8 cellular contexts compared by ENCODE assay signal in the genomic region with DNA sequence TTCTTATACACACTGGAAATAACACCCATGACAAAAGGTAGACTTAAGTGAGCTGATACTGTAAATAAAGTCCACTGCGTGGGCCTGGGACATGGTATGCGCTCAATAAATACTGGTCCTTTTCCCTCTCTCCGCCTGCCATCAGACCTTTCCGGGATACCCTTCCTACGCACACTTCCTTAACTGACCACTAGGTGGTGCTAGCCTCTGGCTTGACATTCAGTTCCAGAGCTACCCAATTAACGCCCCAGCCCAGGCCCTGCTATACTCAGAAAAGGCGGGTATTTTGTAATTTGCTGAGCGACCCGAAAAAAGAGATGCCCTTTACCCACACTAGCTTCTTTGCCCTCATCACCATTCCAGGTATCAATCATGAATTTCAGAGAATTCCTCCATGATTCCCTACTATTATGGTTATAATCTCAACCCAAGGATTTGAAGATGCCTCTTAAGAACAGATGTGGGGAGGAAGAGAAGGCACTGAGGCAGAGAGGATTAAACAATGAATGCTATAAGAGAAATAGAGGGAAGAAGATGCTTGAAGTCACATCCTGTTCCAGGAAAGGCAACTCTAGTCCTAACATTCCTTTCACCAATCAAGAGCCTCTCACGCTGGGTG. TPM values are rescaled to one million over a fixed set of nuclear protein-coding genes. Genes with fewer than 3 reads are reported as not detected.
DNase-seq lines count a peak whose midpoint lies in the region; ATAC-seq and TF ChIP-seq lines count a peak whose summit lies in the region.

No MANE protein-coding gene starts in this region.

- peaks cover 11% of the 10 kb centered on the region for H3K4me1 ChIP-seq in CD8-positive, alpha-beta memory T cell (ENCODE audit: insufficient read depth, low read length)

- POLR2A ChIA-PET in CD8-positive, alpha-beta memory T cell (lab: Charles Lee): interaction anchor here (0.9 kb wide), 1 partner anchor 12 kb away, joined by 3 read pairs; no protein-coding TSS in a partner anchor

- no peaks in the 10 kb centered on the region for H3K9me3 Mint-ChIP-seq in CD8-positive, alpha-beta memory T cell
- H3K9me3 Mint-ChIP-seq in memory B cell: peaks cover 3% of the 10 kb centered on the region

- no peaks in the 10 kb centered on the region for H3K36me3 ChIP-seq in CD8-positive, alpha-beta memory T cell (ENCODE audit: insufficient read depth, low read length)

- H3K4me3 Mint-ChIP-seq in CD8-positive, alpha-beta memory T cell: peak overlapping the region in 2 of 7 donors; percentile 6 to 7
- no peak overlapping the region for H3K4me3 Mint-ChIP-seq in memory B cell

- DNase-seq in CD8-positive, alpha-beta memory T cell: peak; percentile 64 to 84 (median 70)
- DNase-seq in NCI-H748 (lab: John Stamatoyannopoulos, UW; ENCODE audit: unreplicated experiment): peak; percentile 78
- peak; percentile 70 to 72 for DNase-seq in activated CD4-positive, alpha-beta T cell treated with anti-CD3 and anti-CD28 coated beads, Interleukin-2, amount 50 U/mL, for 4 hours
- DNase-seq in dorsolateral prefrontal cortex: peak in 7 of 10 donors; percentile 59 to 86 (median 76)
- DNase-seq in memory B cell (ENCODE audit: low spot score in 2 of 2): peak; percentile 77 to 78
- peak; percentile 46 to 53 for DNase-seq in stimulated activated CD8-positive, alpha-beta memory T cell treated with anti-CD3 and anti-CD28 coated beads, Interleukin-15, amount 100 ng/mL, for 48 hours (ENCODE audit: low read depth in 2 of 2)

- peak overlapping the region in 1 of 8 donors; percentile 0 for H3K27ac Mint-ChIP-seq in CD8-positive, alpha-beta memory T cell
- no peak overlapping the region for H3K27ac Mint-ChIP-seq in memory B cell

- ATAC-seq in HG02678 (IDR thresholded peaks at IDR 0.05; ENCODE audit: unreplicated experiment) (peak; percentile 48), memory B cell (ENCODE audit: low read depth) (peak; percentile 71), GM18861 (IDR thresholded peaks at IDR 0.05; ENCODE audit: unreplicated experiment) (no peak)

- no peaks in the 10 kb centered on the region for H3K9me3 ChIP-seq in CD8-positive, alpha-beta memory T cell (ENCODE audit: low read length)

- peaks cover 5 to 11% (median 6%) of the 10 kb centered on the region in 3 donors for H3K4me1 Mint-ChIP-seq in CD8-positive, alpha-beta memory T cell
- H3K4me1 Mint-ChIP-seq in memory B cell: peaks cover 5% of the 10 kb centered on the region

- intact Hi-C loops in dorsolateral prefrontal cortex (cut with DNase I): loop anchor here (2.0 kb wide), 3 partner anchors 50 to 118 kb away; no protein-coding TSS in a partner anchor

- no peak overlapping the region for H3K27ac ChIP-seq in CD8-positive, alpha-beta memory T cell (ENCODE audit: low read depth, low read length)
- H3K27ac ChIP-seq in dorsolateral prefrontal cortex: peak overlapping the region in 1 of 59 donors; percentile 44

- peaks cover 0 to 9% of the 10 kb centered on the region in 2 donors for H3K27me3 Mint-ChIP-seq in CD8-positive, alpha-beta memory T cell
- peaks cover 2% of the 10 kb centered on the region for H3K27me3 Mint-ChIP-seq in memory B cell

- no peak overlapping the region for H3K4me3 ChIP-seq in CD8-positive, alpha-beta memory T cell (ENCODE audit: low read length)
- H3K4me3 ChIP-seq in dorsolateral prefrontal cortex: no peak overlapping the region

- peaks cover 0 to 1% (median 0%) of the 10 kb centered on the region in 3 donors for H3K36me3 Mint-ChIP-seq in CD8-positive, alpha-beta memory T cell
- peaks cover 2% of the 10 kb centered on the region for H3K36me3 Mint-ChIP-seq in memory B cell

- H3K27me3 ChIP-seq in CD8-positive, alpha-beta memory T cell (ENCODE audit: insufficient read depth, low read length, poor library complexity, severe bottlenecking): no peaks in the 10 kb centered on the region
- H3K27me3 ChIP-seq in dorsolateral prefrontal cortex: no peaks in the 10 kb centered on the region

- CTCF ChIA-PET in CD8-positive, alpha-beta memory T cell (lab: Charles Lee): interaction anchor here (0.5 to 11.6 kb wide), 21 partner anchors 8 to 122 kb away, joined by 3 to 173 read pairs (median 4); a partner anchor contains a TSS

- TF ChIP-seq CTCF in dorsolateral prefrontal cortex (IDR thresholded peaks at IDR 0.05 in 54 of 56, conservative IDR thresholded peaks at IDR 0.05 in 2 of 56; ENCODE audit: low read depth in 1 of 56, partially characterized antibody in 56 of 56): peak; percentile 88 to 99 (median 97)

RNA-seq across cellular contexts. Expression of a gene that starts 3.9 kb away (rescaled TPM):
- total RNA-seq in CD8-positive, alpha-beta memory T cell: 1 to 10 TPM; 2.3 to 2.5 TPM
- polyA plus RNA-seq in CD8-positive, alpha-beta memory T cell: 0.29 TPM
- total RNA-seq in dorsolateral prefrontal cortex: 100 to 1,000 TPM; 152 to 428 (median 234) TPM

RNA-seq across cellular contexts. Expression of a gene that starts 13.2 kb away (rescaled TPM):
- 100 to 1,000 TPM; 262 to 265 TPM for total RNA-seq in CD8-positive, alpha-beta memory T cell
- 82.8 TPM for polyA plus RNA-seq in CD8-positive, alpha-beta memory T cell
- total RNA-seq in dorsolateral prefrontal cortex: 10 to 100 TPM; 30.1 to 85.6 (median 49.8) TPM

RNA-seq across cellular contexts. Expression of a gene that starts 23.1 kb away (rescaled TPM):
- not detected for total RNA-seq in CD8-positive, alpha-beta memory T cell
- not detected for polyA plus RNA-seq in CD8-positive, alpha-beta memory T cell
- under 1 TPM in 2 of 120 experiments, not detected in 118; 0.76 to 0.81 TPM for total RNA-seq in dorsolateral prefrontal cortex

RNA-seq across cellular contexts. Expression of a gene that starts 35.5 kb away (rescaled TPM):
- 10 to 100 TPM; 37.7 to 40.1 TPM for total RNA-seq in CD8-positive, alpha-beta memory T cell
- 1.6 TPM for polyA plus RNA-seq in CD8-positive, alpha-beta memory T cell
- total RNA-seq in dorsolateral prefrontal cortex: 10 to 100 TPM; 15.3 to 64.0 (median 32.6) TPM

RNA-seq across cellular contexts. Expression of a gene that starts 45.8 kb away (rescaled TPM):
- total RNA-seq in CD8-positive, alpha-beta memory T cell: 10 to 100 TPM; 50.5 to 50.9 TPM
- 3.8 TPM for polyA plus RNA-seq in CD8-positive, alpha-beta memory T cell
- 10 to 100 TPM in 52 of 120 experiments, 1 to 10 TPM in 68; 5.4 to 18.4 (median 9.6) TPM for total RNA-seq in dorsolateral prefrontal cortex

Comparison
In these comparisons a context has a peak if more than half of its experiments do, and no peak if none do; other contexts are left out.
1. RNA of a gene that starts 3.9 kb away (total RNA-seq): 152 to 428 TPM in dorsolateral prefrontal cortex; 2.3 to 2.5 TPM in CD8-positive, alpha-beta memory T cell; every median in the first group is over 10 times any median in the second.
2. Peak in every context shown above with its lines, with median percentiles within 50 percentile points of each other: DNase-seq.